In the genomic region with DNA sequence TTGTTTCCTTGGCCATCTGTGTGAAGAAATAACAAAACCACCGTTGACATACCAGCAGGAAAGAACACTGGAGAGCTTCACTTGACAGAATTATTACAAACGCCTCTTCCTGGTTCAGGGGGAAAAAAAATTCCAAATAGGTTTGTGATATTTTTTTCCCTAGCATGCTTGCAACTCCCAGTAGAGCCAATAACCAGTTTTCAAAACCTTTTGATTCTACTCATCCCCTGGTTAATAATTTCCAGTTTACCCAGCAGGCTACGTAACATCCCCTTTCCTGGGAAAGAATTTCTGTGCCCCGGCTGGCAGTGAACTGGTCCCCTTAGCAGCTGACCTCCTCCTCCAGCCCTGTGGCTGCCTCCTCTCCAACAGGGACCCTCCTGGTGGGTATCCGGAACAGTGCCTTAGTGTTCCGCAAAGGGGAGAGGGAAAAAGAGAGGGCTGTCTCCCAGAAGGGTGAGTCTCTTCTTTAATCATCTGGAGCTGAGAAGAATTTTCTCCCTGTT, we compare ENCODE assay signal across 12 cellular contexts.
A peak's percentile ranks its signal among the peaks of the same experiment; 100 is the strongest.
DNase-seq lines count a peak whose midpoint lies in the region; ATAC-seq, FAIRE-seq and TF ChIP-seq lines count a peak whose summit lies in the region.
"Had no signal": no experiment of that assay in that cellular context is flagged by ENCODE, and none has a peak within 500 bp of the region (broad histone marks: within the 10 kb centered on the region; RNA-seq: fewer than 3 reads in every experiment).

No MANE protein-coding gene starts in this region.

- H3K9me3 ChIP-seq in K562 (replicated peaks; ENCODE audit: control insufficient read depth, insufficient read depth, low read depth, low read length) (no peaks in the 10 kb centered on the region; the same call in 1 of the 2 replicates), gastrocnemius medialis (no peaks in the 10 kb centered on the region), A673 (ENCODE audit: low read depth, low read length, poor library complexity, severe bottlenecking) (no peaks in the 10 kb centered on the region)
- H3K9me3 ChIP-seq in naive thymus-derived CD4-positive, alpha-beta T cell (ENCODE audit: control insufficient read depth in 2 of 3, low read length in 3 of 3) = no peaks in the 10 kb centered on the region
- H3K9me3 ChIP-seq: SK-N-SH had no signal

- H3F3A ChIP-seq in GM23338 (replicated peaks; ENCODE audit: low read depth) = no peaks in the 10 kb centered on the region

- TF ChIP-seq RAD21 in K562 (CRISPR knock-in tag; conservative IDR thresholded peaks at IDR 0.05 in 1 of 2, IDR thresholded peaks at IDR 0.05 in 1 of 2) = no peak

- H3K27me3 ChIP-seq in GM23338 (ENCODE audit: insufficient read depth) = no peaks in the 10 kb centered on the region
- no peaks in the 10 kb centered on the region for H3K27me3 ChIP-seq in K562 (ENCODE audit: control insufficient read depth in 2 of 2, insufficient read depth in 2 of 2, low read length in 2 of 2)
- H3K27me3 ChIP-seq in gastrocnemius medialis = no peaks in the 10 kb centered on the region
- H3K27me3 ChIP-seq in naive thymus-derived CD4-positive, alpha-beta T cell (ENCODE audit: control insufficient read depth in 2 of 2, insufficient read depth in 2 of 2, low read length in 2 of 2) = no peaks in the 10 kb centered on the region
- no peaks in the 10 kb centered on the region for H3K27me3 ChIP-seq in A673 (replicated peaks; ENCODE audit: insufficient read depth, low read depth, low read length, poor library complexity)
- H3K27me3 ChIP-seq: brain microvascular endothelial cell had no signal

- CTCF ChIA-PET in K562 (lab: Yijun Ruan, JAX; ENCODE audit: low intra/inter-chr PET ratio) = no interaction called here
- CTCF ChIA-PET in naive thymus-derived CD4-positive, alpha-beta T cell (lab: Charles Lee) = no interaction called here
- CTCF ChIA-PET in A673 (lab: Charles Lee) = no interaction called here

- 76% methylated on average over 6 of the region's 6 CpGs for WGBS in K562 (ENCODE audit: insufficient coverage, low coverage, missing lambda C conversion rate)

- H3K4me3 ChIP-seq in GM23338 (no peak overlapping the region), K562 (no peak overlapping the region), gastrocnemius medialis (peak overlapping the region in 2 of 4 donors; percentile 1 to 12), A673 (ENCODE audit: low read depth, low read length, poor library complexity, severe bottlenecking) (no peak overlapping the region)
- no peak overlapping the region for H3K4me3 ChIP-seq in naive thymus-derived CD4-positive, alpha-beta T cell (ENCODE audit: low read length)

- peaks cover 3% of the 10 kb centered on the region for H3K27me3 Mint-ChIP-seq in GM23338 (ENCODE audit: insufficient read depth, low read depth, poor library complexity)
- H3K27me3 Mint-ChIP-seq in naive thymus-derived CD4-positive, alpha-beta T cell = peaks cover 0 to 7% (median 0%) of the 10 kb centered on the region in 5 donors

- peaks cover 21% of the 10 kb centered on the region for H3K4me1 Mint-ChIP-seq in GM23338
- H3K4me1 Mint-ChIP-seq in naive thymus-derived CD4-positive, alpha-beta T cell = peaks cover 0 to 4% (median 0%) of the 10 kb centered on the region in 7 donors
- H3K4me1 Mint-ChIP-seq: stimulated activated effector memory CD8-positive, alpha-beta T cell treated with anti-CD3 and anti-CD28 coated beads, Interleukin-12 subunit alpha, Interleukin-12 subunit beta, amount 100 ng/mL, for 72 hours had no signal

- H3K79me2 ChIP-seq in GM23338 (replicated peaks; ENCODE audit: insufficient read depth) (no peaks in the 10 kb centered on the region), K562 (ENCODE audit: control insufficient read depth, insufficient read depth, low read length) (no peaks in the 10 kb centered on the region)

- H3K4me2 ChIP-seq in GM23338 (no peak overlapping the region; the same call in 1 of the 2 replicates), K562 (ENCODE audit: insufficient read depth, low read length) (no peak overlapping the region)
- H3K4me2 ChIP-seq: SK-N-SH had no signal

- DNase-seq in GM23338 (ENCODE audit: low spot score) = peak; percentile 31
- no peak for DNase-seq in K562 (ENCODE audit: extremely low read depth in 1 of 4, low spot score in 3 of 4)
- DNase-seq in left colon = peak in 1 of 2 donors; percentile 19
- DNase-seq in gastrocnemius medialis = no peak
- DNase-seq in naive thymus-derived CD4-positive, alpha-beta T cell = no peak
- DNase-seq in activated gamma-delta T cell (lab: John Stamatoyannopoulos, UW) = no peak
- no peak for DNase-seq in stimulated activated naive CD4-positive, alpha-beta T cell (lab: John Stamatoyannopoulos, UW)
- DNase-seq in A673 (ENCODE audit: low spot score) = no peak
- DNase-seq: activated CD8-positive, alpha-beta memory T cell treated with anti-CD3 and anti-CD28 coated beads, Interleukin-2, amount 50 U/mL, for 48 hours; brain microvascular endothelial cell had no signal

- no peak for TF ChIP-seq EP300 in K562 (IDR thresholded peaks at IDR 0.05; ENCODE audit: low read length)

- H3K9me1 ChIP-seq in K562 (ENCODE audit: control insufficient read depth, insufficient read depth, low read length) = no peaks in the 10 kb centered on the region

- POLR2A ChIA-PET in K562 (lab: Yijun Ruan, JAX) (interaction anchor here (0.7 to 1.4 kb wide), 3 partner anchors 11 to 43 kb away, joined by 3 to 9 read pairs (median 3); no protein-coding TSS in a partner anchor), A673 (lab: Charles Lee; ENCODE audit: low non-redundant PET) (no interaction called here)
- POLR2A ChIA-PET in naive thymus-derived CD4-positive, alpha-beta T cell (lab: Charles Lee) = no interaction called here

- intact Hi-C loops in K562 (cut with micrococcal nuclease) = no loop called here
- intact Hi-C loops in left colon (cut with DNase I, micrococcal nuclease) = no loop called here
- intact Hi-C loops in gastrocnemius medialis (cut with DNase I; ENCODE audit: low total_unique reads) = no loop called here
- intact Hi-C loops in naive thymus-derived CD4-positive, alpha-beta T cell (cut with micrococcal nuclease) = no loop called here
- intact Hi-C loops in A673 (cut with micrococcal nuclease; ENCODE audit: unreplicated experiment) = no loop called here

- peak; percentile 51 for FAIRE-seq in K562 (lab: Jason Lieb, UNC)

- H3K27ac ChIP-seq in GM23338 (ENCODE audit: low read depth) (0 out of 2 replicates have a peak overlapping the region, but pooled peaks have one; percentile 63), K562 (ENCODE audit: extremely low read depth, low read depth, low read length) (no peak overlapping the region), gastrocnemius medialis (peak overlapping the region; percentile 71 to 83 (median 78)), A673 (ENCODE audit: low read depth, low read length, poor library complexity, severe bottlenecking) (no peak overlapping the region)
- H3K27ac ChIP-seq in naive thymus-derived CD4-positive, alpha-beta T cell (ENCODE audit: low read depth, low read length) = no peak overlapping the region
- H3K27ac ChIP-seq: brain microvascular endothelial cell had no signal

- H3K36me3 ChIP-seq in GM23338 (ENCODE audit: insufficient read depth) (no peaks in the 10 kb centered on the region), K562 (ENCODE audit: control insufficient read depth, insufficient read depth, low read length) (no peaks in the 10 kb centered on the region), gastrocnemius medialis (no peaks in the 10 kb centered on the region), A673 (ENCODE audit: insufficient read depth, low read length, poor library complexity, severe bottlenecking) (no peaks in the 10 kb centered on the region)
- no peaks in the 10 kb centered on the region for H3K36me3 ChIP-seq in naive thymus-derived CD4-positive, alpha-beta T cell (ENCODE audit: control insufficient read depth in 2 of 3, insufficient read depth in 3 of 3, low read length in 3 of 3)
- H3K36me3 ChIP-seq: brain microvascular endothelial cell had no signal

- peak overlapping the region; percentile 81; the same call in 1 of the 2 replicates for H2AFZ ChIP-seq in GM23338
- H2AFZ ChIP-seq in K562 (ENCODE audit: low read depth, low read length) = peak overlapping the region; percentile 64

- ATAC-seq in GM23338 (peak; percentile 84), K562 (no peak), left colon (peak; percentile 69), gastrocnemius medialis (peak; percentile 9 to 24)
- ATAC-seq in naive thymus-derived CD4-positive, alpha-beta T cell = no peak
- ATAC-seq: stimulated activated effector memory CD8-positive, alpha-beta T cell treated with anti-CD3 and anti-CD28 coated beads, Interleukin-12 subunit alpha, Interleukin-12 subunit beta, amount 100 ng/mL, for 72 hours had no signal

- BruUV-seq in K562 (replicated peaks; lab: Mats Ljungman, UMichigan) (no TSS peak), A673 (replicated peaks; lab: Mats Ljungman, UMichigan) (no TSS peak)

- H3K4me1 ChIP-seq in GM23338 (ENCODE audit: insufficient read depth) (peaks cover 9% of the 10 kb centered on the region), K562 (replicated peaks in 1 of 2; ENCODE audit: control insufficient read depth in 2 of 2, insufficient read depth in 2 of 2, low read length in 2 of 2) (peaks cover 15 to 21% of the 10 kb centered on the region in 2 experiments; a peak in 3 of 5 replicates), gastrocnemius medialis (peaks cover 19 to 28% of the 10 kb centered on the region in 2 donors), A673 (ENCODE audit: insufficient read depth, low read length, poor library complexity, severe bottlenecking) (no peaks in the 10 kb centered on the region)
- H3K4me1 ChIP-seq in naive thymus-derived CD4-positive, alpha-beta T cell (ENCODE audit: control insufficient read depth in 2 of 2, insufficient read depth in 2 of 2, low read length in 2 of 2) = peaks cover 0 to 7% of the 10 kb centered on the region in 2 donors

- peaks cover 16% of the 10 kb centered on the region for H3K36me3 Mint-ChIP-seq in GM23338 (ENCODE audit: low read depth)
- H3K36me3 Mint-ChIP-seq in naive thymus-derived CD4-positive, alpha-beta T cell = peaks cover 0 to 5% (median 0%) of the 10 kb centered on the region in 5 donors
- H3K36me3 Mint-ChIP-seq: stimulated activated effector memory CD8-positive, alpha-beta T cell treated with anti-CD3 and anti-CD28 coated beads, Interleukin-12 subunit alpha, Interleukin-12 subunit beta, amount 100 ng/mL, for 72 hours had no signal

- H3K9me2 ChIP-seq in GM23338 (ENCODE audit: insufficient read depth) = no peaks in the 10 kb centered on the region
- H3K9me2 ChIP-seq: SK-N-SH had no signal

- H3K27ac Mint-ChIP-seq in GM23338 = no peak overlapping the region
- peak overlapping the region in 1 of 9 donors; percentile 2 for H3K27ac Mint-ChIP-seq in naive thymus-derived CD4-positive, alpha-beta T cell
- H3K27ac Mint-ChIP-seq: stimulated activated effector memory CD8-positive, alpha-beta T cell treated with anti-CD3 and anti-CD28 coated beads, Interleukin-12 subunit alpha, Interleukin-12 subunit beta, amount 100 ng/mL, for 72 hours had no signal

- H3K9me3 Mint-ChIP-seq in GM23338 = peaks cover 13% of the 10 kb centered on the region
- H3K9me3 Mint-ChIP-seq in naive thymus-derived CD4-positive, alpha-beta T cell = peaks cover 0 to 4% (median 0%) of the 10 kb centered on the region in 11 donors

- TF ChIP-seq POLR2A in K562 (conservative IDR thresholded peaks at IDR 0.05) = no peak
- no peak for TF ChIP-seq POLR2A in gastrocnemius medialis (IDR thresholded peaks at IDR 0.05)

- no peak for TF ChIP-seq CTCF in GM23338 (conservative IDR thresholded peaks at IDR 0.05; ENCODE audit: low read depth in 2 of 2)
- no peak for TF ChIP-seq CTCF in K562 (IDR thresholded peaks at IDR 0.05 in 2 of 3, conservative IDR thresholded peaks at IDR 0.05 in 1 of 3; ENCODE audit: insufficient read depth in 2 of 3, low read depth in 1 of 3, low read length in 3 of 3)
- no peak for TF ChIP-seq CTCF in gastrocnemius medialis (IDR thresholded peaks at IDR 0.05 in 4 of 5, conservative IDR thresholded peaks at IDR 0.05 in 1 of 5)
- no peak for TF ChIP-seq CTCF in A673 (conservative IDR thresholded peaks at IDR 0.05; ENCODE audit: low read depth, low read length)

- H3K9ac ChIP-seq in K562 (ENCODE audit: insufficient read depth in 1 of 2, low read depth in 2 of 2, low read length in 2 of 2) = 0 out of 4 replicates have a peak overlapping the region, but pooled peaks of 1 of the 2 experiments have one; percentile 43
- H3K9ac ChIP-seq: SK-N-SH had no signal

- H3K4me3 Mint-ChIP-seq in GM23338 = no peak overlapping the region
- H3K4me3 Mint-ChIP-seq in naive thymus-derived CD4-positive, alpha-beta T cell = no peak overlapping the region
- H3K4me3 Mint-ChIP-seq: stimulated activated effector memory CD8-positive, alpha-beta T cell treated with anti-CD3 and anti-CD28 coated beads, Interleukin-12 subunit alpha, Interleukin-12 subunit beta, amount 100 ng/mL, for 72 hours had no signal

- in situ Hi-C loops in K562 (cut with MboI) (no loop called here), gastrocnemius medialis (cut with MboI; ENCODE audit: low sequenced_read_pairs in 4 of 4) (no loop called here)

- H4K20me1 ChIP-seq in GM23338 (replicated peaks; ENCODE audit: insufficient read depth) (no peaks in the 10 kb centered on the region), K562 (replicated peaks; ENCODE audit: control insufficient read depth, insufficient read depth, low read length) (no peaks in the 10 kb centered on the region)

Comparison
In these comparisons a context has a peak if more than half of its experiments do, and no peak if none do; other contexts are left out.
1. ATAC-seq: peak in GM23338 (single experiment), left colon (single experiment) and gastrocnemius medialis (2 of 2); none in K562 (single experiment) and naive thymus-derived CD4-positive, alpha-beta T cell (single experiment).
2. H3K27ac ChIP-seq: peak in GM23338 (single experiment) and gastrocnemius medialis (4 of 4); none in K562 (single experiment), naive thymus-derived CD4-positive, alpha-beta T cell (single experiment) and A673 (single experiment).